ENCODE assay signal across 19 cellular contexts in the genomic region with DNA sequence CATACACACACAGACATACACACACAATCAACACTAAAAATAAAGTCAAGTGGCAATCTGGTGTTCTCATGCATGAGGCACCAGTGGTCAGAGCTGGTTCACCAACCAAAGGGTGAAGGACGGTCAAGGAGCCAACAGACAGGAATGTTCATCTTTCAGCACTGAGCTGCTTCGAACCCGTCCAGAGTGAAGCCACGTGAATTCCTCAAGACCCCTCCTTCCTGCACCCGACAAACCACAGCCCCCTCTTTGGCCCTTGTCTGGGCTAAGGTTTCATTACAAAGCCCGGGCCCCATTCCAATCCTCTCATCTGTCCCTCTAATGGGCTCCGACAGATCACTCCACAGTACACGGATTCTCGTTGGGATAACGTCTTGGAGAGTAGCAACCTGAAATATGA.
DNase-seq lines count a peak whose midpoint lies in the region; ATAC-seq and TF ChIP-seq lines count a peak whose summit lies in the region.
"Had no signal": no experiment of that assay in that cellular context is flagged by ENCODE, and none has a peak within 500 bp of the region (broad histone marks: within the 10 kb centered on the region; RNA-seq: fewer than 3 reads in every experiment).

No MANE protein-coding gene starts in this region.

- no peaks in the 10 kb centered on the region for H3K36me3 Mint-ChIP-seq in activated CD8-positive, alpha-beta memory T cell treated with anti-CD3 and anti-CD28 coated beads, Interleukin-2, amount 10 ng/mL, durations not matched to agents 7 days and 5 days
- H3K36me3 Mint-ChIP-seq in activated CD8-positive, alpha-beta T cell treated with anti-CD3 and anti-CD28 coated beads, Interleukin-2, amount 10 ng/mL, durations not matched to agents 7 days and 5 days (ENCODE audit: low read depth): no peaks in the 10 kb centered on the region
- H3K36me3 Mint-ChIP-seq: CD8-positive, alpha-beta memory T cell had no signal

- ATAC-seq in activated CD8-positive, alpha-beta memory T cell treated with anti-CD3 and anti-CD28 coated beads, Interleukin-2, amount 10 ng/mL, durations not matched to agents 7 days and 5 days: no peak
- no peak for ATAC-seq in activated CD8-positive, alpha-beta T cell treated with anti-CD3 and anti-CD28 coated beads, Interleukin-2, amount 10 ng/mL, durations not matched to agents 7 days and 5 days
- ATAC-seq: A549, K562, SK-N-SH treated with all-trans-retinoic acid at 6 μM for 48 hours had no signal

- no peak overlapping the region for H3K27ac Mint-ChIP-seq in activated CD8-positive, alpha-beta memory T cell treated with anti-CD3 and anti-CD28 coated beads, Interleukin-2, amount 10 ng/mL, durations not matched to agents 7 days and 5 days
- H3K27ac Mint-ChIP-seq in activated CD8-positive, alpha-beta T cell treated with anti-CD3 and anti-CD28 coated beads, Interleukin-2, amount 10 ng/mL, durations not matched to agents 7 days and 5 days: no peak overlapping the region
- H3K27ac Mint-ChIP-seq: CD8-positive, alpha-beta memory T cell had no signal

- no peaks in the 10 kb centered on the region for H3K4me1 ChIP-seq in adipocyte (ENCODE audit: control insufficient read depth, insufficient read depth, low read length)
- peaks cover 21% of the 10 kb centered on the region for H3K4me1 ChIP-seq in left ventricle myocardium inferior
- H3K4me1 ChIP-seq in thyroid gland: peaks cover 6 to 38% of the 10 kb centered on the region in 2 donors
- H3K4me1 ChIP-seq: A549; BLaER1 treated with 17β-estradiol and CSF1 and Interleukin-3, amounts not matched to agents 10 nM and 100 nM had no signal

- H3K9me3 ChIP-seq in adipocyte (ENCODE audit: control insufficient read depth, low read length) (no peaks in the 10 kb centered on the region), left ventricle myocardium inferior (replicated peaks) (no peaks in the 10 kb centered on the region), thyroid gland (no peaks in the 10 kb centered on the region)
- H3K9me3 ChIP-seq: A549; BLaER1 treated with 17β-estradiol and CSF1 and Interleukin-3, amounts not matched to agents 10 nM and 100 nM had no signal

- H3K27ac ChIP-seq in left ventricle myocardium inferior (replicated peaks): peak overlapping the region; percentile 71
- H3K27ac ChIP-seq in thyroid gland: no peak overlapping the region
- H3K27ac ChIP-seq: A549; BLaER1 treated with 17β-estradiol and CSF1 and Interleukin-3, amounts not matched to agents 10 nM and 100 nM had no signal

- no peaks in the 10 kb centered on the region for H3K36me3 ChIP-seq in adipocyte (ENCODE audit: control insufficient read depth, insufficient read depth, low read length, severe bottlenecking)
- no peaks in the 10 kb centered on the region for H3K36me3 ChIP-seq in left ventricle myocardium inferior
- H3K36me3 ChIP-seq in thyroid gland: no peaks in the 10 kb centered on the region
- H3K36me3 ChIP-seq: BLaER1 treated with 17β-estradiol and CSF1 and Interleukin-3, amounts not matched to agents 10 nM and 100 nM had no signal

- no peaks in the 10 kb centered on the region for H3K9me3 Mint-ChIP-seq in activated CD8-positive, alpha-beta memory T cell treated with anti-CD3 and anti-CD28 coated beads, Interleukin-2, amount 10 ng/mL, durations not matched to agents 7 days and 5 days (ENCODE audit: low read depth)
- no peaks in the 10 kb centered on the region for H3K9me3 Mint-ChIP-seq in activated CD8-positive, alpha-beta T cell treated with anti-CD3 and anti-CD28 coated beads, Interleukin-2, amount 10 ng/mL, durations not matched to agents 7 days and 5 days (ENCODE audit: insufficient read depth)
- H3K9me3 Mint-ChIP-seq: CD8-positive, alpha-beta memory T cell had no signal

- intact Hi-C loops in left ventricle myocardium inferior (cut with micrococcal nuclease) (no loop called here), thyroid gland (cut with DNase I) (no loop called here)

- TF ChIP-seq CTCF in left ventricle myocardium inferior (IDR thresholded peaks at IDR 0.05; ENCODE audit: borderline replicate concordance) (no peak), thyroid gland (IDR thresholded peaks at IDR 0.05) (no peak)

- H3K4me3 ChIP-seq in adipocyte (ENCODE audit: low read length) (no peak overlapping the region), left ventricle myocardium inferior (no peak overlapping the region), thyroid gland (replicated peaks in 1 of 3) (no peak overlapping the region)
- H3K4me3 ChIP-seq: A549; BLaER1 treated with 17β-estradiol and CSF1 and Interleukin-3, amounts not matched to agents 10 nM and 100 nM; K562 had no signal

- H3K9ac ChIP-seq in adipocyte (ENCODE audit: low read length): no peak overlapping the region
- H3K9ac ChIP-seq: BLaER1 treated with 17β-estradiol and CSF1 and Interleukin-3, amounts not matched to agents 10 nM and 100 nM had no signal

- H3K27me3 ChIP-seq in adipocyte (replicated peaks; ENCODE audit: control insufficient read depth, insufficient read depth, low read length): peaks cover 51% of the 10 kb centered on the region
- H3K27me3 ChIP-seq in left ventricle myocardium inferior (ENCODE audit: low read depth): no peaks in the 10 kb centered on the region
- H3K27me3 ChIP-seq in thyroid gland: no peaks in the 10 kb centered on the region
- H3K27me3 ChIP-seq: BLaER1 treated with 17β-estradiol and CSF1 and Interleukin-3, amounts not matched to agents 10 nM and 100 nM had no signal

- DNase-seq in activated CD8-positive, alpha-beta memory T cell treated with anti-CD3 and anti-CD28 coated beads, Interleukin-2, amount 10 ng/mL, durations not matched to agents 7 days and 5 days: peak; percentile 35
- DNase-seq in activated CD8-positive, alpha-beta memory T cell treated with anti-CD3 and anti-CD28 coated beads, Interleukin-2, amount 50 U/mL, for 48 hours: no peak
- DNase-seq in adipocyte (ENCODE audit: low read depth) (peak; percentile 16), left ventricle myocardium inferior (no peak), thyroid gland (peak; percentile 35 to 61), kidney glomerular epithelial cell (lab: John Stamatoyannopoulos, UW) (no peak)
- DNase-seq in activated CD8-positive, alpha-beta T cell treated with anti-CD3 and anti-CD28 coated beads, Interleukin-2, amount 10 ng/mL, durations not matched to agents 7 days and 5 days: no peak
- DNase-seq: CD8-positive, alpha-beta memory T cell; DMS53; EL; NCI-H1694 treated with DMSO at 0.1 percent for 48 hours; NCI-H510A; NCI-H774; OCI-M1; SIG-M5 had no signal

- H3K4me1 Mint-ChIP-seq in activated CD8-positive, alpha-beta memory T cell treated with anti-CD3 and anti-CD28 coated beads, Interleukin-2, amount 10 ng/mL, durations not matched to agents 7 days and 5 days: no peaks in the 10 kb centered on the region
- no peaks in the 10 kb centered on the region for H3K4me1 Mint-ChIP-seq in activated CD8-positive, alpha-beta T cell treated with anti-CD3 and anti-CD28 coated beads, Interleukin-2, amount 10 ng/mL, durations not matched to agents 7 days and 5 days (ENCODE audit: low read depth)
- H3K4me1 Mint-ChIP-seq: CD8-positive, alpha-beta memory T cell had no signal

- CTCF ChIA-PET in activated CD8-positive, alpha-beta memory T cell treated with anti-CD3 and anti-CD28 coated beads, Interleukin-2, amount 10 ng/mL, durations not matched to agents 7 days and 5 days (lab: Charles Lee): no interaction called here
- CTCF ChIA-PET in activated CD8-positive, alpha-beta T cell treated with anti-CD3 and anti-CD28 coated beads, Interleukin-2, amount 10 ng/mL, durations not matched to agents 7 days and 5 days (lab: Charles Lee): no interaction called here

- TF ChIP-seq POLR2A in thyroid gland (IDR thresholded peaks at IDR 0.05): no peak

- WGBS in thyroid gland, 2 donors: 28 to 35% methylated on average over 10 of the region's 10 CpGs

- H3K4me3 Mint-ChIP-seq in activated CD8-positive, alpha-beta memory T cell treated with anti-CD3 and anti-CD28 coated beads, Interleukin-2, amount 10 ng/mL, durations not matched to agents 7 days and 5 days: no peak overlapping the region
- no peak overlapping the region for H3K4me3 Mint-ChIP-seq in activated CD8-positive, alpha-beta T cell treated with anti-CD3 and anti-CD28 coated beads, Interleukin-2, amount 10 ng/mL, durations not matched to agents 7 days and 5 days
- H3K4me3 Mint-ChIP-seq: CD8-positive, alpha-beta memory T cell had no signal

- peaks cover 2% of the 10 kb centered on the region for H3K27me3 Mint-ChIP-seq in activated CD8-positive, alpha-beta memory T cell treated with anti-CD3 and anti-CD28 coated beads, Interleukin-2, amount 10 ng/mL, durations not matched to agents 7 days and 5 days
- H3K27me3 Mint-ChIP-seq in activated CD8-positive, alpha-beta T cell treated with anti-CD3 and anti-CD28 coated beads, Interleukin-2, amount 10 ng/mL, durations not matched to agents 7 days and 5 days (ENCODE audit: low read depth): no peaks in the 10 kb centered on the region

- POLR2A ChIA-PET in activated CD8-positive, alpha-beta T cell treated with anti-CD3 and anti-CD28 coated beads, Interleukin-2, amount 10 ng/mL, durations not matched to agents 7 days and 5 days (lab: Charles Lee): no interaction called here

Comparison
In these comparisons a context has a peak if more than half of its experiments do, and no peak if none do; other contexts are left out.
1. DNase-seq: peak in activated CD8-positive, alpha-beta memory T cell treated with anti-CD3 and anti-CD28 coated beads, Interleukin-2, amount 10 ng/mL, durations not matched to agents 7 days and 5 days (single experiment), adipocyte (single experiment) and thyroid gland (2 of 2); none in activated CD8-positive, alpha-beta memory T cell treated with anti-CD3 and anti-CD28 coated beads, Interleukin-2, amount 50 U/mL, for 48 hours (single experiment), left ventricle myocardium inferior (single experiment), kidney glomerular epithelial cell (single experiment) and activated CD8-positive, alpha-beta T cell treated with anti-CD3 and anti-CD28 coated beads, Interleukin-2, amount 10 ng/mL, durations not matched to agents 7 days and 5 days (single experiment).